Comparison of ENCODE assay signal across 11 cellular contexts in genomic region chr22:24410110-24410856, GRCh38. TPM values are rescaled to one million over a fixed set of nuclear protein-coding genes. Genes with fewer than 3 reads are reported as not detected.
DNase-seq lines count a peak whose midpoint lies in the region; ATAC-seq and TF ChIP-seq lines count a peak whose summit lies in the region.
"Had no signal": no experiment of that assay in that cellular context is flagged by ENCODE, and none has a peak within 500 bp of the region (broad histone marks: within the 10 kb centered on the region; RNA-seq: fewer than 3 reads in every experiment).

No MANE protein-coding gene starts in this region.

- H3K27me3 Mint-ChIP-seq in CD14-positive monocyte (ENCODE audit: low read depth in 3 of 3) (peaks cover 0 to 2% (median 0%) of the 10 kb centered on the region in 3 donors), glutamatergic neuron (ENCODE audit: unreplicated experiment) (peaks cover 8% of the 10 kb centered on the region), endodermal cell (ENCODE audit: insufficient read depth) (no peaks in the 10 kb centered on the region)

- no peak overlapping the region for H3K27ac ChIP-seq in endodermal cell (ENCODE audit: low read depth, low read length)
- H3K27ac ChIP-seq: testis had no signal

- DNase-seq in CD14-positive monocyte (ENCODE audit: low spot score): no peak
- peak; percentile 25 for DNase-seq in H7
- peak; percentile 65 for DNase-seq in activated CD8-positive, alpha-beta memory T cell treated with anti-CD3 and anti-CD28 coated beads, Interleukin-2, amount 50 U/mL, for 48 hours
- no peak for DNase-seq in glutamatergic neuron
- DNase-seq in epidermal melanocyte (ENCODE audit: insufficient read length, low spot score): no peak
- DNase-seq in endodermal cell: no peak
- no peak for DNase-seq in foreskin melanocyte
- DNase-seq: Calu3, testis had no signal

- intact Hi-C loops in CD14-positive monocyte (cut with micrococcal nuclease): no loop called here

- H3K27me3 ChIP-seq in H7 (ENCODE audit: control insufficient read depth, insufficient read depth, low read length) (no peaks in the 10 kb centered on the region), endodermal cell (ENCODE audit: control insufficient read depth, insufficient read depth, low read length, poor library complexity, severe bottlenecking) (no peaks in the 10 kb centered on the region)
- H3K27me3 ChIP-seq: testis had no signal

- WGBS in endodermal cell (ENCODE audit: insufficient coverage in 1 of 2, insufficient read length in 1 of 2), 2 experiments: 95 to 98% methylated on average over 6 to 8 of the region's 8 CpGs

- ATAC-seq in HG03439 (IDR thresholded peaks at IDR 0.05; ENCODE audit: unreplicated experiment): no peak
- ATAC-seq: esophagus mucosa had no signal

- H3K27ac Mint-ChIP-seq in CD14-positive monocyte (peak overlapping the region in 4 of 7 donors; percentile 17 to 79 (median 22)), glutamatergic neuron (ENCODE audit: unreplicated experiment) (peak overlapping the region; percentile 82), endodermal cell (no peak overlapping the region)

- H3K9me3 Mint-ChIP-seq in CD14-positive monocyte (no peaks in the 10 kb centered on the region), glutamatergic neuron (ENCODE audit: unreplicated experiment) (peaks cover 16% of the 10 kb centered on the region), endodermal cell (no peaks in the 10 kb centered on the region)

- no peaks in the 10 kb centered on the region for H3K9me3 ChIP-seq in endodermal cell (ENCODE audit: control insufficient read depth, low read length)
- H3K9me3 ChIP-seq: testis had no signal

- no peak overlapping the region for H3K4me3 Mint-ChIP-seq in CD14-positive monocyte
- no peak overlapping the region for H3K4me3 Mint-ChIP-seq in glutamatergic neuron (ENCODE audit: unreplicated experiment)
- no peak overlapping the region for H3K4me3 Mint-ChIP-seq in endodermal cell

- TF ChIP-seq CTCF in CD14-positive monocyte (IDR thresholded peaks at IDR 0.05) (no peak), glutamatergic neuron (IDR thresholded peaks at IDR 0.05; ENCODE audit: partially characterized antibody, unreplicated experiment) (no peak), endodermal cell (conservative IDR thresholded peaks at IDR 0.05) (no peak)

- H3K9ac ChIP-seq in endodermal cell (ENCODE audit: extremely low read depth, low read length, poor library complexity, severe bottlenecking): no peak overlapping the region

- peaks cover 9% of the 10 kb centered on the region for H3K4me1 Mint-ChIP-seq in CD14-positive monocyte
- peaks cover 24% of the 10 kb centered on the region for H3K4me1 Mint-ChIP-seq in glutamatergic neuron (ENCODE audit: low read depth, unreplicated experiment)
- peaks cover 13% of the 10 kb centered on the region for H3K4me1 Mint-ChIP-seq in endodermal cell

- peaks cover 2% of the 10 kb centered on the region; the same call in 1 of the 2 replicates for H3K36me3 ChIP-seq in H7 (replicated peaks; ENCODE audit: control insufficient read depth, insufficient read depth, low read length)
- peaks cover 28% of the 10 kb centered on the region for H3K36me3 ChIP-seq in endodermal cell (ENCODE audit: control insufficient read depth, insufficient read depth, low read length)

- H3K4me3 ChIP-seq in H7 (ENCODE audit: insufficient read depth, low read depth, low read length) (no peak overlapping the region), endodermal cell (ENCODE audit: low read length) (no peak overlapping the region)
- H3K4me3 ChIP-seq: testis had no signal

- H3K36me3 Mint-ChIP-seq in CD14-positive monocyte (peaks cover 57 to 89% of the 10 kb centered on the region in 2 donors), glutamatergic neuron (ENCODE audit: unreplicated experiment) (no peaks in the 10 kb centered on the region), endodermal cell (ENCODE audit: low read depth) (peaks cover 36% of the 10 kb centered on the region)

- H3K4me1 ChIP-seq in endodermal cell (ENCODE audit: control insufficient read depth, insufficient read depth, low read length): peaks cover 2% of the 10 kb centered on the region

RNA-seq across cellular contexts. Expression of gene ADORA2A, which starts 17.1 kb away (rescaled TPM):
- 1 to 10 TPM; 5.8 to 6.5 TPM for polyA plus RNA-seq in CD14-positive monocyte
- 4.0 and 7.0 TPM in 2 replicates for total RNA-seq in H7 (2014; rRNA removed; shearing (Covaris generic))
- total RNA-seq in glutamatergic neuron (ENCODE audit: unreplicated experiment) (15.9 TPM), endodermal cell (1 to 10 TPM; 4.1 to 4.7 TPM)
- 4.2 TPM for polyA plus RNA-seq in endodermal cell (2013, experiment 1 of 2)
- 4.4 TPM for polyA plus RNA-seq in endodermal cell (2013, experiment 2 of 2)
- total RNA-seq: esophagus mucosa had no signal

Comparison
In these comparisons a context has a peak if more than half of its experiments do, and no peak if none do; other contexts are left out.
1. DNase-seq: peak in H7 (single experiment) and activated CD8-positive, alpha-beta memory T cell treated with anti-CD3 and anti-CD28 coated beads, Interleukin-2, amount 50 U/mL, for 48 hours (single experiment); none in CD14-positive monocyte (single experiment), glutamatergic neuron (single experiment), epidermal melanocyte (single experiment), endodermal cell (single experiment) and foreskin melanocyte (single experiment).